In the genomic region with DNA sequence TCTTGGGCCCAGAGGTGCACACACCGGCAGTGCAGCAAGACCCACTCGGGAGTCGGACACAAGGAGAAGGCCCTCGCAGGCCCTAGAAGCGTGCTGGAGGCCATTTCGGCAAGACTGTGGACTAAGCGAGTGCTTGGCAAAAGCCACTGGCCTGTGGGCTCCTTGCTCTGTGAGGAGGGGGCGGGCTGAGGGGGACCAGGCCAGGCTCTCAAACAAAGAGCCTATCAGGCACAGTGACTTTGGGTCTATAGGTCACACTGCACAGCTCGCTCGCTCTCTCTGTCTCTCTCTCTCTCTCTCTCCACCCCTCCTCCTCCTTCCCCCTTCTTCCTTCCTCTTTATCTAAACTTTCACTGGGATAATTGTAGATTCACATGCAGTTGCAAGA, we compare ENCODE assay signal across 1 cellular context.
TF ChIP-seq lines count a peak whose summit lies in the region.

No MANE protein-coding gene starts in this region.

TF ChIP-seq in HepG2, 621 proteins besides CTCF, POLR2A, EP300 and RAD21 (continued from another document and continues in another):
- TF ChIP-seq ARID5B (CRISPR knock-in tag; IDR thresholded peaks at IDR 0.05) (no peak), ZBTB44 (CRISPR knock-in tag; IDR thresholded peaks at IDR 0.05) (no peak), ZBTB8A (CRISPR knock-in tag; IDR thresholded peaks at IDR 0.05; ENCODE audit: borderline replicate concordance, low read depth) (no peak), IKZF1 (IDR thresholded peaks at IDR 0.05) (no peak), NRL (CRISPR knock-in tag; IDR thresholded peaks at IDR 0.05; ENCODE audit: borderline replicate concordance) (no peak), PRPF4 (IDR thresholded peaks at IDR 0.05; ENCODE audit: low read depth, low read length, poor library complexity, severe bottlenecking) (no peak), ZNF18 (CRISPR knock-in tag; IDR thresholded peaks at IDR 0.05; ENCODE audit: insufficient replicate concordance) (no peak), HDAC2 (CRISPR knock-in tag; IDR thresholded peaks at IDR 0.05) (peak; percentile 34; the same call in 1 of the 2 replicates), ZNF33B (CRISPR knock-in tag; IDR thresholded peaks at IDR 0.05) (no peak), ARNT (IDR thresholded peaks at IDR 0.05) (no peak), NR0B2 (CRISPR knock-in tag; IDR thresholded peaks at IDR 0.05) (no peak), TBX3 (IDR thresholded peaks at IDR 0.05; ENCODE audit: borderline replicate concordance) (no peak), ZNF672 (CRISPR knock-in tag; IDR thresholded peaks at IDR 0.05) (no peak), ZNF660 (CRISPR knock-in tag; IDR thresholded peaks at IDR 0.05; ENCODE audit: borderline replicate concordance, low read depth) (no peak), ATAD3A (CRISPR knock-in tag; IDR thresholded peaks at IDR 0.05) (no peak), HOMEZ (CRISPR knock-in tag; IDR thresholded peaks at IDR 0.05; ENCODE audit: low read depth) (no peak), CREBL2 (CRISPR knock-in tag; IDR thresholded peaks at IDR 0.05; ENCODE audit: borderline replicate concordance) (no peak), ZNF143 (CRISPR knock-in tag; IDR thresholded peaks at IDR 0.05) (no peak), ZNF292 (CRISPR knock-in tag; IDR thresholded peaks at IDR 0.05; ENCODE audit: borderline replicate concordance, low read depth) (no peak), RBM39 (IDR thresholded peaks at IDR 0.05; ENCODE audit: low read depth, low read length, poor library complexity, severe bottlenecking) (no peak), SNAPC2 (CRISPR knock-in tag; IDR thresholded peaks at IDR 0.05) (no peak), GLI4 (CRISPR knock-in tag; IDR thresholded peaks at IDR 0.05; ENCODE audit: borderline replicate concordance) (no peak), SMARCC2 (IDR thresholded peaks at IDR 0.05) (no peak), JDP2 (CRISPR knock-in tag; IDR thresholded peaks at IDR 0.05; ENCODE audit: borderline replicate concordance) (no peak), PATZ1 (CRISPR knock-in tag; IDR thresholded peaks at IDR 0.05) (peak; percentile 30; the same call in 1 of the 2 replicates), ZBTB38 (CRISPR knock-in tag; IDR thresholded peaks at IDR 0.05) (peak; percentile 73; the same call in 1 of the 2 replicates), SMAD9 (CRISPR knock-in tag; IDR thresholded peaks at IDR 0.05) (no peak)
- TF ChIP-seq, protein P1, sequence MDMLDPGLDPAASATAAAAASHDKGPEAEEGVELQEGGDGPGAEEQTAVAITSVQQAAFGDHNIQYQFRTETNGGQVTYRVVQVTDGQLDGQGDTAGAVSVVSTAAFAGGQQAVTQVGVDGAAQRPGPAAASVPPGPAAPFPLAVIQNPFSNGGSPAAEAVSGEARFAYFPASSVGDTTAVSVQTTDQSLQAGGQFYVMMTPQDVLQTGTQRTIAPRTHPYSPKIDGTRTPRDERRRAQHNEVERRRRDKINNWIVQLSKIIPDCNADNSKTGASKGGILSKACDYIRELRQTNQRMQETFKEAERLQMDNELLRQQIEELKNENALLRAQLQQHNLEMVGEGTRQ (IDR thresholded peaks at IDR 0.05; ENCODE audit: low read depth, low read length), result no peak
- TF ChIP-seq, protein P1 (CRISPR knock-in tag; IDR thresholded peaks at IDR 0.05; ENCODE audit: borderline replicate concordance), result no peak
- TF ChIP-seq, protein P2, sequence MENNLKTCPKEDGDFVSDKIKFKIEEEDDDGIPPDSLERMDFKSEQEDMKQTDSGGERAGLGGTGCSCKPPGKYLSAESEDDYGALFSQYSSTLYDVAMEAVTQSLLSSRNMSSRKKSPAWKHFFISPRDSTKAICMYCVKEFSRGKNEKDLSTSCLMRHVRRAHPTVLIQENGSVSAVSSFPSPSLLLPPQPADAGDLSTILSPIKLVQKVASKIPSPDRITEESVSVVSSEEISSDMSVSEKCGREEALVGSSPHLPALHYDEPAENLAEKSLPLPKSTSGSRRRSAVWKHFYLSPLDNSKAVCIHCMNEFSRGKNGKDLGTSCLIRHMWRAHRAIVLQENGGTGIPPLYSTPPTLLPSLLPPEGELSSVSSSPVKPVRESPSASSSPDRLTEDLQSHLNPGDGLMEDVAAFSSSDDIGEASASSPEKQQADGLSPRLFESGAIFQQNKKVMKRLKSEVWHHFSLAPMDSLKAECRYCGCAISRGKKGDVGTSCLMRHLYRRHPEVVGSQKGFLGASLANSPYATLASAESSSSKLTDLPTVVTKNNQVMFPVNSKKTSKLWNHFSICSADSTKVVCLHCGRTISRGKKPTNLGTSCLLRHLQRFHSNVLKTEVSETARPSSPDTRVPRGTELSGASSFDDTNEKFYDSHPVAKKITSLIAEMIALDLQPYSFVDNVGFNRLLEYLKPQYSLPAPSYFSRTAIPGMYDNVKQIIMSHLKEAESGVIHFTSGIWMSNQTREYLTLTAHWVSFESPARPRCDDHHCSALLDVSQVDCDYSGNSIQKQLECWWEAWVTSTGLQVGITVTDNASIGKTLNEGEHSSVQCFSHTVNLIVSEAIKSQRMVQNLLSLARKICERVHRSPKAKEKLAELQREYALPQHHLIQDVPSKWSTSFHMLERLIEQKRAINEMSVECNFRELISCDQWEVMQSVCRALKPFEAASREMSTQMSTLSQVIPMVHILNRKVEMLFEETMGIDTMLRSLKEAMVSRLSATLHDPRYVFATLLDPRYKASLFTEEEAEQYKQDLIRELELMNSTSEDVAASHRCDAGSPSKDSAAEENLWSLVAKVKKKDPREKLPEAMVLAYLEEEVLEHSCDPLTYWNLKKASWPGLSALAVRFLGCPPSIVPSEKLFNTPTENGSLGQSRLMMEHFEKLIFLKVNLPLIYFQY (CRISPR knock-in tag; IDR thresholded peaks at IDR 0.05; ENCODE audit: borderline replicate concordance), result no peak
- TF ChIP-seq, protein P3, sequence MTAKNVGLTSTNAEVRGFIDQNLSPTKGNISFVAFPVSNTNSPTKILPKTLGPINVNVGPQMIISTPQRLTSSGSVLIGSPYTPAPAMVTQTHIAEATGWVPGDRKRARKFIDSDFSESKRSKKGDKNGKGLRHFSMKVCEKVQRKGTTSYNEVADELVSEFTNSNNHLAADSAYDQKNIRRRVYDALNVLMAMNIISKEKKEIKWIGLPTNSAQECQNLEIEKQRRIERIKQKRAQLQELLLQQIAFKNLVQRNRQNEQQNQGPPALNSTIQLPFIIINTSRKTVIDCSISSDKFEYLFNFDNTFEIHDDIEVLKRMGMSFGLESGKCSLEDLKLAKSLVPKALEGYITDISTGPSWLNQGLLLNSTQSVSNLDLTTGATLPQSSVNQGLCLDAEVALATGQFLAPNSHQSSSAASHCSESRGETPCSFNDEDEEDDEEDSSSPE (CRISPR knock-in tag; IDR thresholded peaks at IDR 0.05), result no peak
